15 cellular contexts compared by ENCODE assay signal in genomic region chr12:75848961-75849360, GRCh38.
DNase-seq lines count a peak whose midpoint lies in the region; ATAC-seq, FAIRE-seq and TF ChIP-seq lines count a peak whose summit lies in the region.
"Had no signal": no experiment of that assay in that cellular context is flagged by ENCODE, and none has a peak within 500 bp of the region (broad histone marks: within the 10 kb centered on the region; RNA-seq: fewer than 3 reads in every experiment).

No MANE protein-coding gene starts in this region.

- H3K4me1 ChIP-seq in esophagus squamous epithelium: peaks cover 20 to 63% (median 40%) of the 10 kb centered on the region in 3 donors
- H3K4me1 ChIP-seq in neuronal stem cell (ENCODE audit: control insufficient read depth in 2 of 2, insufficient read depth in 1 of 2, low read depth in 1 of 2, low read length in 2 of 2): peaks cover 6 to 32% of the 10 kb centered on the region in 2 donors

- H3K23ac ChIP-seq in neuronal stem cell (ENCODE audit: low read depth, low read length, poor library complexity): no peak overlapping the region

- peak overlapping the region; percentile 60 for H2AFZ ChIP-seq in neuronal stem cell (ENCODE audit: low read length)

- H3K9ac ChIP-seq in SK-N-MC (ENCODE audit: insufficient read length) (no peak overlapping the region), neuronal stem cell (ENCODE audit: low read depth, low read length, poor library complexity) (no peak overlapping the region)

- no peak overlapping the region for H2BK12ac ChIP-seq in neuronal stem cell (ENCODE audit: low read length)

- no peak overlapping the region for H4K8ac ChIP-seq in neuronal stem cell (ENCODE audit: low read depth, low read length)

- H4K91ac ChIP-seq in neuronal stem cell (ENCODE audit: low read depth, low read length, poor library complexity): no peak overlapping the region

- TF ChIP-seq POLR2A in H54 (IDR thresholded peaks at IDR 0.05; ENCODE audit: low read depth, low read length): no peak
- no peak for TF ChIP-seq POLR2A in esophagus squamous epithelium (IDR thresholded peaks at IDR 0.05)

- DNase-seq in H54 (ENCODE audit: insufficient read length, low spot score) (no peak), SK-N-MC (ENCODE audit: low read depth, low spot score) (no peak), esophagus squamous epithelium (lab: John Stamatoyannopoulos, UW) (no peak), neuronal stem cell (ENCODE audit: low spot score) (no peak), dorsolateral prefrontal cortex (no peak)
- DNase-seq: CD4-positive, alpha-beta memory T cell; H7; MG63; NCI-H1105; NCI-H345; NCI-H526 treated with DMSO at 0.1 percent for 48 hours had no signal

- peak; percentile 48 for FAIRE-seq in H54 (lab: Jason Lieb, UNC)
- FAIRE-seq: D721Med, HepG2 had no signal

- ATAC-seq in GM21737 (IDR thresholded peaks at IDR 0.05; ENCODE audit: unreplicated experiment) (no peak), GM19035 (IDR thresholded peaks at IDR 0.05; ENCODE audit: unreplicated experiment) (no peak)
- ATAC-seq: HepG2 had no signal

- no peak for TF ChIP-seq CTCF in esophagus squamous epithelium (IDR thresholded peaks at IDR 0.05)
- TF ChIP-seq CTCF in dorsolateral prefrontal cortex (IDR thresholded peaks at IDR 0.05 in 54 of 56, conservative IDR thresholded peaks at IDR 0.05 in 2 of 56; ENCODE audit: low read depth in 1 of 56, partially characterized antibody in 56 of 56): no peak

- no peak overlapping the region for H3K4me2 ChIP-seq in neuronal stem cell (ENCODE audit: insufficient read depth, low read length, poor library complexity, severe bottlenecking)

- no peaks in the 10 kb centered on the region for H3K27me3 ChIP-seq in esophagus squamous epithelium
- H3K27me3 ChIP-seq in neuronal stem cell (ENCODE audit: control insufficient read depth in 3 of 3, insufficient read depth in 3 of 3, low read depth in 1 of 3, low read length in 3 of 3): no peaks in the 10 kb centered on the region
- peaks cover 0 to 32% (median 0%) of the 10 kb centered on the region in 45 donors for H3K27me3 ChIP-seq in dorsolateral prefrontal cortex
- H3K27me3 ChIP-seq: MG63 had no signal

- H2BK5ac ChIP-seq in neuronal stem cell (ENCODE audit: low read length): no peak overlapping the region

- no peak overlapping the region for H3K4ac ChIP-seq in neuronal stem cell (ENCODE audit: low read length)

- H3K27ac ChIP-seq in SK-N-MC (peak overlapping the region; percentile 51; the same call in 1 of the 2 replicates), esophagus squamous epithelium (peak overlapping the region; percentile 15 to 76 (median 57)), neuronal stem cell (replicated peaks; ENCODE audit: low read length) (no peak overlapping the region), dorsolateral prefrontal cortex (peak overlapping the region in 21 of 59 donors; percentile 0 to 73 (median 26))

- intact Hi-C loops in esophagus squamous epithelium (cut with DNase I): loop anchor here (10.0 kb wide), 1 partner anchor 166 kb away; no protein-coding TSS in a partner anchor
- intact Hi-C loops in dorsolateral prefrontal cortex (cut with DNase I): loop anchor here in 1 of 2 donors (5.0 kb wide), 2 partner anchors 127 to 183 kb away; partner anchors contain the start of gene PHLDA1

- H2AK5ac ChIP-seq in neuronal stem cell (ENCODE audit: low read depth, low read length): no peak overlapping the region

- no peaks in the 10 kb centered on the region for H3K79me1 ChIP-seq in neuronal stem cell (ENCODE audit: low read depth, low read length)

- H3K4me3 ChIP-seq in SK-N-MC: no peak overlapping the region; the same call in 1 of the 2 replicates
- H3K4me3 ChIP-seq in esophagus squamous epithelium: no peak overlapping the region
- no peak overlapping the region for H3K4me3 ChIP-seq in neuronal stem cell (ENCODE audit: low read length in 2 of 2)
- H3K4me3 ChIP-seq in dorsolateral prefrontal cortex: peak overlapping the region in 2 of 59 donors; percentile 3 to 7
- H3K4me3 ChIP-seq: MG63 had no signal

- no peaks in the 10 kb centered on the region for H3K9me3 ChIP-seq in SK-N-MC (ENCODE audit: low read depth, low read length)
- no peaks in the 10 kb centered on the region for H3K9me3 ChIP-seq in esophagus squamous epithelium
- peaks cover 0 to 9% of the 10 kb centered on the region in 2 donors for H3K9me3 ChIP-seq in neuronal stem cell (replicated peaks in 1 of 2; ENCODE audit: control insufficient read depth in 2 of 2, insufficient read depth in 1 of 2, low read depth in 1 of 2, low read length in 2 of 2)

- no peak overlapping the region for H3K18ac ChIP-seq in neuronal stem cell (ENCODE audit: low read length)

- WGBS in esophagus squamous epithelium, 2 donors: 0 to 17% methylated on average over 1 of the region's 1 CpG
- WGBS in neuronal stem cell (ENCODE audit: extremely low coverage in 2 of 2, insufficient read length in 2 of 2, insufficient replicate concordance in 1 of 2), 2 donors: no CpG with 5 or more reads among the region's 1 CpG

- H3K36me3 ChIP-seq in SK-N-MC (ENCODE audit: insufficient read depth, low read length): no peaks in the 10 kb centered on the region
- H3K36me3 ChIP-seq in esophagus squamous epithelium: no peaks in the 10 kb centered on the region
- no peaks in the 10 kb centered on the region for H3K36me3 ChIP-seq in neuronal stem cell (replicated peaks in 1 of 2; ENCODE audit: control insufficient read depth in 2 of 2, insufficient read depth in 2 of 2, low read length in 2 of 2)
- H3K36me3 ChIP-seq: MG63 had no signal

- H3K14ac ChIP-seq in neuronal stem cell (ENCODE audit: low read length): no peak overlapping the region

- H2BK15ac ChIP-seq in neuronal stem cell (ENCODE audit: low read length): no peak overlapping the region

- no peak overlapping the region for H2BK120ac ChIP-seq in neuronal stem cell (ENCODE audit: low read depth, low read length)
